15 cellular contexts compared by ENCODE assay signal in the genomic region with DNA sequence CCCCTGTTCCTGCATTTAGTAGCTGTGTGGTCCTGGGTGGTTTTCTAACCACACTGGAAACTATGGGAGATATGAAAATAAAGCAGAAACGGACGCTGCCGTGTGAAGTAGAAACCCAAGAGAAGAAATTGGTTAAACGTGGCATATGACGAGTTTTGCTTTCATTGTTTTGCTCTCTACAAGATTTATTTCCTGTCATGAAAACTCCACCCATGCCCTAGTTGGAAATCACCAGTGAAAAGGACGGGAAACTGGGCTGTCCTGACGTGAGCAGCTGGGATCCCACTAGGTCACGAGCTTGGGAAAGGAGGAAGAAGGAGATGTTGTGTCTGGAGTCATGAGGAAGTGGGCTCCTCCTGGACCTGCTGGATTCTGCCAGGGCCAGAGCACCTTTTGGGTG.
DNase-seq lines count a peak whose midpoint lies in the region; ATAC-seq and TF ChIP-seq lines count a peak whose summit lies in the region.
"Had no signal": no experiment of that assay in that cellular context is flagged by ENCODE, and none has a peak within 500 bp of the region (broad histone marks: within the 10 kb centered on the region; RNA-seq: fewer than 3 reads in every experiment).

No MANE protein-coding gene starts in this region.

- H3K36me3 ChIP-seq in Panc1 (ENCODE audit: control insufficient read depth, insufficient read depth, low read length) (no peaks in the 10 kb centered on the region), left ventricle myocardium inferior (no peaks in the 10 kb centered on the region), gastrocnemius medialis (no peaks in the 10 kb centered on the region)
- no peaks in the 10 kb centered on the region for H3K36me3 ChIP-seq in naive thymus-derived CD4-positive, alpha-beta T cell (ENCODE audit: control insufficient read depth in 2 of 3, insufficient read depth in 3 of 3, low read length in 3 of 3)
- H3K36me3 ChIP-seq: BE2C, brain microvascular endothelial cell had no signal

- H3K4me1 Mint-ChIP-seq in naive thymus-derived CD4-positive, alpha-beta T cell = peaks cover 0 to 2% (median 0%) of the 10 kb centered on the region in 7 donors

- intact Hi-C loops in Panc1 (cut with micrococcal nuclease; ENCODE audit: unreplicated experiment) (loop anchor here (5.0 kb wide), 1 partner anchor 83 kb away; no protein-coding TSS in a partner anchor), left ventricle myocardium inferior (cut with micrococcal nuclease) (loop anchor here (5.0 to 10.0 kb wide), 2 partner anchors 121 to 198 kb away; a partner anchor contains a TSS), gastrocnemius medialis (cut with DNase I; ENCODE audit: low total_unique reads) (no loop called here)
- intact Hi-C loops in naive thymus-derived CD4-positive, alpha-beta T cell (cut with micrococcal nuclease) = no loop called here

- H3K27ac ChIP-seq in Panc1 (ENCODE audit: low read length) (peak overlapping the region; percentile 83), left ventricle myocardium inferior (replicated peaks) (peak overlapping the region; percentile 78), gastrocnemius medialis (peak overlapping the region in 3 of 4 donors; percentile 37 to 60 (median 60))
- no peak overlapping the region for H3K27ac ChIP-seq in naive thymus-derived CD4-positive, alpha-beta T cell (ENCODE audit: low read depth, low read length)
- H3K27ac ChIP-seq: brain microvascular endothelial cell had no signal

- ATAC-seq in Panc1 = no peak
- no peak for ATAC-seq in gastrocnemius medialis
- no peak for ATAC-seq in HG03520 (IDR thresholded peaks at IDR 0.05; ENCODE audit: unreplicated experiment)
- ATAC-seq in GM21619 (IDR thresholded peaks at IDR 0.05; ENCODE audit: unreplicated experiment) = no peak
- ATAC-seq in GM18868 (IDR thresholded peaks at IDR 0.05; ENCODE audit: unreplicated experiment) = no peak
- no peak for ATAC-seq in naive thymus-derived CD4-positive, alpha-beta T cell
- ATAC-seq: PC-3 had no signal

- no peak for TF ChIP-seq POLR2A in gastrocnemius medialis (IDR thresholded peaks at IDR 0.05)

- H3K36me3 Mint-ChIP-seq in naive thymus-derived CD4-positive, alpha-beta T cell = no peaks in the 10 kb centered on the region

- H3K9me3 ChIP-seq in Panc1 (ENCODE audit: control insufficient read depth, insufficient read depth, low read depth, low read length) (no peaks in the 10 kb centered on the region), left ventricle myocardium inferior (replicated peaks) (no peaks in the 10 kb centered on the region), gastrocnemius medialis (no peaks in the 10 kb centered on the region)
- H3K9me3 ChIP-seq in naive thymus-derived CD4-positive, alpha-beta T cell (ENCODE audit: control insufficient read depth in 2 of 3, low read length in 3 of 3) = no peaks in the 10 kb centered on the region
- H3K9me3 ChIP-seq: BE2C had no signal

- peak; percentile 2 for DNase-seq in CD1c-positive myeloid dendritic cell (ENCODE audit: extremely low spot score)
- no peak for DNase-seq in Panc1 (ENCODE audit: low read depth, low spot score)
- DNase-seq in left ventricle myocardium inferior = no peak
- DNase-seq in gastrocnemius medialis = no peak
- DNase-seq in naive thymus-derived CD4-positive, alpha-beta T cell = no peak
- DNase-seq: activated CD4-positive, alpha-beta T cell treated with anti-CD3 and anti-CD28 coated beads, Interleukin-2, amount 10 ng/mL, durations not matched to agents 24 days and 14 days; BE2C; brain microvascular endothelial cell; NCI-H2171 treated with DMSO at 0.1 percent for 48 hours; PC-3; T-helper 1 cell had no signal

- POLR2A ChIA-PET in Panc1 (lab: Charles Lee) = no interaction called here
- POLR2A ChIA-PET in naive thymus-derived CD4-positive, alpha-beta T cell (lab: Charles Lee) = no interaction called here

- no peak overlapping the region for H3K4me3 Mint-ChIP-seq in naive thymus-derived CD4-positive, alpha-beta T cell
- H3K4me3 Mint-ChIP-seq: activated CD4-positive, alpha-beta T cell treated with anti-CD3 and anti-CD28 coated beads, Interleukin-2, amount 10 ng/mL, durations not matched to agents 24 days and 14 days had no signal

- H3K27me3 Mint-ChIP-seq in naive thymus-derived CD4-positive, alpha-beta T cell = peaks cover 0 to 3% (median 0%) of the 10 kb centered on the region in 5 donors

- peaks cover 30% of the 10 kb centered on the region for H3K4me1 ChIP-seq in Panc1 (ENCODE audit: control insufficient read depth, insufficient read depth, low read length)
- peaks cover 32% of the 10 kb centered on the region for H3K4me1 ChIP-seq in left ventricle myocardium inferior
- peaks cover 27 to 44% of the 10 kb centered on the region in 2 donors for H3K4me1 ChIP-seq in gastrocnemius medialis
- H3K4me1 ChIP-seq in naive thymus-derived CD4-positive, alpha-beta T cell (ENCODE audit: control insufficient read depth in 2 of 2, insufficient read depth in 2 of 2, low read length in 2 of 2) = no peaks in the 10 kb centered on the region
- H3K4me1 ChIP-seq: BE2C had no signal

- H3K4me3 ChIP-seq in Panc1 (ENCODE audit: low read depth in 2 of 2, low read length in 2 of 2) (no peak overlapping the region), left ventricle myocardium inferior (no peak overlapping the region), gastrocnemius medialis (no peak overlapping the region)
- H3K4me3 ChIP-seq in naive thymus-derived CD4-positive, alpha-beta T cell (ENCODE audit: low read length) = no peak overlapping the region

- in situ Hi-C loops in Panc1 (cut with HindIII; ENCODE audit: low pct_unique_long_range_greater_than_20kb, low sequenced_read_pairs) = no loop called here
- in situ Hi-C loops in gastrocnemius medialis (cut with MboI; ENCODE audit: low sequenced_read_pairs in 4 of 4) = loop anchor here (5.0 to 25.0 kb wide), 3 partner anchors 121 to 123 kb away; a partner anchor contains a TSS

- CTCF ChIA-PET in Panc1 (lab: Charles Lee) = no interaction called here
- CTCF ChIA-PET in naive thymus-derived CD4-positive, alpha-beta T cell (lab: Charles Lee) = interaction anchor here (9.1 kb wide), 1 partner anchor 195 kb away, joined by 100 read pairs; no protein-coding TSS in a partner anchor

- no peaks in the 10 kb centered on the region for H3K9me3 Mint-ChIP-seq in naive thymus-derived CD4-positive, alpha-beta T cell
- H3K9me3 Mint-ChIP-seq: activated CD4-positive, alpha-beta T cell treated with anti-CD3 and anti-CD28 coated beads, Interleukin-2, amount 10 ng/mL, durations not matched to agents 24 days and 14 days; activated T-helper 2 cell treated with anti-CD3 and anti-CD28 coated beads, Interferon-gamma antibody, Interleukin-2, Interleukin-4, amounts not matched to agents 10 μg/mL and 5 μg/mL and 100 μg/mL, durations not matched to agents 14 hours and 24 hours and 36 hours had no signal

- no peak overlapping the region for H3K27ac Mint-ChIP-seq in naive thymus-derived CD4-positive, alpha-beta T cell
- H3K27ac Mint-ChIP-seq: activated CD4-positive, alpha-beta T cell treated with anti-CD3 and anti-CD28 coated beads, Interleukin-2, amount 10 ng/mL, durations not matched to agents 24 days and 14 days; activated T-helper 2 cell treated with anti-CD3 and anti-CD28 coated beads, Interferon-gamma antibody, Interleukin-2, Interleukin-4, amounts not matched to agents 10 μg/mL and 5 μg/mL and 100 μg/mL, durations not matched to agents 14 hours and 24 hours and 36 hours had no signal

- TF ChIP-seq CTCF in Panc1 (IDR thresholded peaks at IDR 0.05) (no peak), left ventricle myocardium inferior (IDR thresholded peaks at IDR 0.05; ENCODE audit: borderline replicate concordance) (no peak), gastrocnemius medialis (IDR thresholded peaks at IDR 0.05 in 4 of 5, conservative IDR thresholded peaks at IDR 0.05 in 1 of 5) (no peak)

- no peaks in the 10 kb centered on the region for H3K27me3 ChIP-seq in Panc1 (ENCODE audit: control insufficient read depth, insufficient read depth, low read length)
- no peaks in the 10 kb centered on the region for H3K27me3 ChIP-seq in left ventricle myocardium inferior (ENCODE audit: low read depth)
- no peaks in the 10 kb centered on the region for H3K27me3 ChIP-seq in gastrocnemius medialis
- H3K27me3 ChIP-seq in naive thymus-derived CD4-positive, alpha-beta T cell (ENCODE audit: control insufficient read depth in 2 of 2, insufficient read depth in 2 of 2, low read length in 2 of 2) = no peaks in the 10 kb centered on the region
- H3K27me3 ChIP-seq: BE2C, brain microvascular endothelial cell had no signal

- no TSS peak for BruUV-seq in Panc1 (replicated peaks; lab: Mats Ljungman, UMichigan)

Comparison
In these comparisons a context has a peak if more than half of its experiments do, and no peak if none do; other contexts are left out.
1. intact Hi-C loops: an anchor here in Panc1 (5.0 kb wide) and left ventricle myocardium inferior (5.0 to 10.0 kb wide); none called in gastrocnemius medialis and naive thymus-derived CD4-positive, alpha-beta T cell.